Comparison of ENCODE assay signal across 27 cellular contexts in genomic region chr4:39120418-39120817, GRCh38. TPM values are rescaled to one million over a fixed set of nuclear protein-coding genes. Genes with fewer than 3 reads are reported as not detected.
DNase-seq lines count a peak whose midpoint lies in the region; ATAC-seq, FAIRE-seq and TF ChIP-seq lines count a peak whose summit lies in the region.
"Had no signal": no experiment of that assay in that cellular context is flagged by ENCODE, and none has a peak within 500 bp of the region (broad histone marks: within the 10 kb centered on the region; RNA-seq: fewer than 3 reads in every experiment).

No MANE protein-coding gene starts in this region.

- intact Hi-C loops in K562 (cut with micrococcal nuclease): no loop called here

- TF ChIP-seq POLR2A in K562 (conservative IDR thresholded peaks at IDR 0.05): no peak

- no peaks in the 10 kb centered on the region for H3K9me1 ChIP-seq in K562 (ENCODE audit: control insufficient read depth, insufficient read depth, low read length)

- H3K27me3 ChIP-seq in K562 (ENCODE audit: control insufficient read depth in 2 of 2, insufficient read depth in 2 of 2, low read length in 2 of 2): no peaks in the 10 kb centered on the region
- H3K27me3 ChIP-seq: BE2C, BLaER1 had no signal

- H3K4me3 ChIP-seq in K562: no peak overlapping the region
- H3K4me3 ChIP-seq: BLaER1, GM12878 had no signal

- H3K27ac ChIP-seq in K562 (ENCODE audit: extremely low read depth, low read depth, low read length): no peak overlapping the region; the same call in 2 of the 3 replicates
- H3K27ac ChIP-seq: BLaER1 had no signal

- ATAC-seq in activated CD8-positive, alpha-beta memory T cell treated with anti-CD3 and anti-CD28 coated beads, Interleukin-2, amount 10 ng/mL, durations not matched to agents 7 days and 5 days: no peak
- ATAC-seq in K562: peak; percentile 63
- ATAC-seq in memory B cell (ENCODE audit: low read depth): no peak
- ATAC-seq: GM12878 had no signal

- no peaks in the 10 kb centered on the region for H3K4me1 ChIP-seq in K562 (replicated peaks in 1 of 2; ENCODE audit: control insufficient read depth in 2 of 2, insufficient read depth in 2 of 2, low read length in 2 of 2)
- H3K4me1 ChIP-seq: BE2C, BLaER1 had no signal

- no peak overlapping the region for H3K4me3 Mint-ChIP-seq in activated CD8-positive, alpha-beta memory T cell treated with anti-CD3 and anti-CD28 coated beads, Interleukin-2, amount 10 ng/mL, durations not matched to agents 7 days and 5 days
- H3K4me3 Mint-ChIP-seq in memory B cell: no peak overlapping the region
- H3K4me3 Mint-ChIP-seq: CD14-positive monocyte; CD4-positive, alpha-beta memory T cell; CD4-positive, CD25-positive, alpha-beta regulatory T cell; CD8-positive, alpha-beta memory T cell had no signal

- TF ChIP-seq EP300 in K562 (IDR thresholded peaks at IDR 0.05; ENCODE audit: low read length): no peak

- WGBS in K562 (ENCODE audit: insufficient coverage, low coverage, missing lambda C conversion rate): 13% methylated on average over 1 of the region's 1 CpG

- in situ Hi-C loops in K562 (cut with MboI): no loop called here

- peaks cover 22% of the 10 kb centered on the region for H3K4me1 Mint-ChIP-seq in activated CD8-positive, alpha-beta memory T cell treated with anti-CD3 and anti-CD28 coated beads, Interleukin-2, amount 10 ng/mL, durations not matched to agents 7 days and 5 days
- H3K4me1 Mint-ChIP-seq in memory B cell: peaks cover 13% of the 10 kb centered on the region

- no peaks in the 10 kb centered on the region for H3K79me2 ChIP-seq in K562 (ENCODE audit: control insufficient read depth, insufficient read depth, low read length)

- peak overlapping the region; percentile 12 for H3K27ac Mint-ChIP-seq in activated CD8-positive, alpha-beta memory T cell treated with anti-CD3 and anti-CD28 coated beads, Interleukin-2, amount 10 ng/mL, durations not matched to agents 7 days and 5 days
- peak overlapping the region; percentile 38 for H3K27ac Mint-ChIP-seq in memory B cell
- H3K27ac Mint-ChIP-seq: CD14-positive monocyte; CD8-positive, alpha-beta memory T cell had no signal

- H4K20me1 ChIP-seq in K562 (replicated peaks; ENCODE audit: control insufficient read depth, insufficient read depth, low read length): no peaks in the 10 kb centered on the region
- H4K20me1 ChIP-seq: BLaER1 had no signal

- H3K4me2 ChIP-seq in K562 (ENCODE audit: insufficient read depth, low read length): no peak overlapping the region
- H3K4me2 ChIP-seq: BLaER1 had no signal

- no peaks in the 10 kb centered on the region for H3K9me3 ChIP-seq in K562 (replicated peaks; ENCODE audit: control insufficient read depth, insufficient read depth, low read depth, low read length)
- H3K9me3 ChIP-seq: BE2C, BLaER1 had no signal

- no peak overlapping the region for H2AFZ ChIP-seq in K562 (ENCODE audit: low read depth, low read length)

- H3K36me3 Mint-ChIP-seq in activated CD8-positive, alpha-beta memory T cell treated with anti-CD3 and anti-CD28 coated beads, Interleukin-2, amount 10 ng/mL, durations not matched to agents 7 days and 5 days: peaks cover 52% of the 10 kb centered on the region
- H3K36me3 Mint-ChIP-seq in memory B cell: peaks cover 34% of the 10 kb centered on the region

- peaks cover 6% of the 10 kb centered on the region for H3K9me3 Mint-ChIP-seq in activated CD8-positive, alpha-beta memory T cell treated with anti-CD3 and anti-CD28 coated beads, Interleukin-2, amount 10 ng/mL, durations not matched to agents 7 days and 5 days (ENCODE audit: low read depth)
- peaks cover 7% of the 10 kb centered on the region for H3K9me3 Mint-ChIP-seq in memory B cell
- H3K9me3 Mint-ChIP-seq: CD8-positive, alpha-beta memory T cell had no signal

- no peak for TF ChIP-seq RAD21 in K562 (CRISPR knock-in tag; conservative IDR thresholded peaks at IDR 0.05 in 1 of 2, IDR thresholded peaks at IDR 0.05 in 1 of 2)

- H3K36me3 ChIP-seq in K562 (ENCODE audit: control insufficient read depth, insufficient read depth, low read length): peaks cover 3% of the 10 kb centered on the region; the same call in 1 of the 3 replicates
- H3K36me3 ChIP-seq: BE2C had no signal

- H3K27me3 Mint-ChIP-seq in activated CD8-positive, alpha-beta memory T cell treated with anti-CD3 and anti-CD28 coated beads, Interleukin-2, amount 10 ng/mL, durations not matched to agents 7 days and 5 days: no peaks in the 10 kb centered on the region
- no peaks in the 10 kb centered on the region for H3K27me3 Mint-ChIP-seq in memory B cell
- H3K27me3 Mint-ChIP-seq: CD4-positive, alpha-beta memory T cell; CD4-positive, CD25-positive, alpha-beta regulatory T cell; CD8-positive, alpha-beta memory T cell had no signal

- CTCF ChIA-PET in activated CD8-positive, alpha-beta memory T cell treated with anti-CD3 and anti-CD28 coated beads, Interleukin-2, amount 10 ng/mL, durations not matched to agents 7 days and 5 days (lab: Charles Lee): interaction anchor here (1.0 kb wide), 1 partner anchor 15 kb away, joined by 4 read pairs; no protein-coding TSS in a partner anchor
- CTCF ChIA-PET in K562 (lab: Yijun Ruan, JAX; ENCODE audit: low intra/inter-chr PET ratio): no interaction called here

- no peak for FAIRE-seq in K562 (lab: Jason Lieb, UNC)
- FAIRE-seq: A204.1, GM12878, GM12892, GM18507 had no signal

- no TSS peak for BruUV-seq in K562 (replicated peaks; lab: Mats Ljungman, UMichigan)

- DNase-seq in activated CD8-positive, alpha-beta memory T cell treated with anti-CD3 and anti-CD28 coated beads, Interleukin-2, amount 10 ng/mL, durations not matched to agents 7 days and 5 days: no peak
- no peak for DNase-seq in activated CD8-positive, alpha-beta memory T cell treated with anti-CD3 and anti-CD28 coated beads for 24 hours
- peak in 2 of 4 experiments; percentile 11 to 27 for DNase-seq in K562 (ENCODE audit: extremely low read depth in 1 of 4, low spot score in 3 of 4)
- DNase-seq in memory B cell (ENCODE audit: low spot score in 2 of 2): no peak
- no peak for DNase-seq in NCI-H1436 (lab: John Stamatoyannopoulos, UW)
- DNase-seq in amygdala (lab: John Stamatoyannopoulos, UW): no peak
- DNase-seq: 8988T; ACHN; BE2C; C1 segment of cervical spinal cord; CD4-positive, alpha-beta memory T cell; CD4-positive, CD25-positive, alpha-beta regulatory T cell; CD8-positive, alpha-beta memory T cell; COR-L47; DMS 273 treated with DMSO at 0.1 percent for 48 hours; DMS153; DMS53; DMS79; DND-41; EL; GDM1 had no signal

- no peak for TF ChIP-seq CTCF in K562 (IDR thresholded peaks at IDR 0.05 in 2 of 3, conservative IDR thresholded peaks at IDR 0.05 in 1 of 3; ENCODE audit: insufficient read depth in 2 of 3, low read depth in 1 of 3, low read length in 3 of 3)

- POLR2A ChIA-PET in K562 (lab: Yijun Ruan, JAX): no interaction called here

- H3K9ac ChIP-seq in K562 (ENCODE audit: insufficient read depth in 1 of 2, low read depth in 2 of 2, low read length in 2 of 2): no peak overlapping the region
- H3K9ac ChIP-seq: BLaER1 had no signal

TF ChIP-seq in K562, 482 proteins besides CTCF, POLR2A, EP300 and RAD21 (continues in another document):
- TF ChIP-seq ILK (tag; IDR thresholded peaks at IDR 0.05; ENCODE audit: borderline replicate concordance, low read depth): no peak
- no peak for TF ChIP-seq ZNF699 (CRISPR knock-in tag; IDR thresholded peaks at IDR 0.05; ENCODE audit: insufficient replicate concordance)
- TF ChIP-seq HMGXB4 (CRISPR knock-in tag; IDR thresholded peaks at IDR 0.05): no peak

RNA-seq across cellular contexts. Expression of gene KLHL5, which starts 58.4 kb away (rescaled TPM):
- total RNA-seq in activated CD8-positive, alpha-beta memory T cell treated with anti-CD3 and anti-CD28 coated beads, Interleukin-2, amount 10 ng/mL, durations not matched to agents 7 days and 5 days: 10 to 100 TPM; 21.6 to 26.2 TPM
- total RNA-seq in K562 (2011; cell fraction: chromatin; rRNA removed; ENCODE audit: low replicate concordance): 7.4 and 18.8 TPM in 2 replicates
- 3.7 TPM in 2 replicates for total RNA-seq in K562 (2011; cell fraction: nucleolus; rRNA removed)
- total RNA-seq in K562 (2011; cell fraction: nucleoplasm; rRNA removed): 8.4 and 14.3 TPM in 2 replicates
- total RNA-seq in K562 (2014; rRNA removed): 14.1 and 16.7 TPM in 2 replicates
- 30.8 and 34.3 TPM in 2 replicates for total RNA-seq in K562 (2014; rRNA removed; fragmentation: Illumina TruSeq; extraction: Trizol)
- 24.9 and 28.0 TPM in 2 replicates for total RNA-seq in K562 (2015; rRNA removed; fragmentation: Illumina TruSeq; extraction: Trizol)
- total RNA-seq in K562 (2021): 21.0 and 22.9 TPM in 2 replicates
- 22.1 and 27.9 TPM in 2 replicates for polyA plus RNA-seq in K562 (2011; rRNA removed)
- 6.5 and 28.1 TPM in 2 replicates for polyA plus RNA-seq in K562 (2011; cell fraction: cytosol; rRNA removed)
- polyA plus RNA-seq in K562 (2011; cell fraction: nucleus; rRNA removed): 6.3 and 16.1 TPM in 2 replicates
- polyA plus RNA-seq in K562 (2012): 24.3 and 24.7 TPM in 2 replicates
- polyA plus RNA-seq in K562 (2014; fragmentation: Illumina TruSeq; extraction: Trizol): 21.1 and 22.1 TPM in 2 replicates
- polyA plus RNA-seq in K562 (2014; fragmentation: Nextera tagmentation; extraction: Ambion mirVana): 1 to 10 TPM; 8.0 to 8.8 TPM
- polyA plus RNA-seq in K562 (2014; rRNA removed): 12.2 and 16.3 TPM in 2 replicates
- 56.2 and 82.8 TPM in 2 replicates for polyA minus RNA-seq in K562 (2011; rRNA and poly(A)+ RNA removed)
- 16.0 and 22.0 TPM in 2 replicates for polyA minus RNA-seq in K562 (2011; cell fraction: cytosol; rRNA and poly(A)+ RNA removed)
- 5.4 and 14.7 TPM in 2 replicates for polyA minus RNA-seq in K562 (2011; cell fraction: nucleus; rRNA and poly(A)+ RNA removed)
